ENCODE assay signal across 1 cellular context in the genomic region with DNA sequence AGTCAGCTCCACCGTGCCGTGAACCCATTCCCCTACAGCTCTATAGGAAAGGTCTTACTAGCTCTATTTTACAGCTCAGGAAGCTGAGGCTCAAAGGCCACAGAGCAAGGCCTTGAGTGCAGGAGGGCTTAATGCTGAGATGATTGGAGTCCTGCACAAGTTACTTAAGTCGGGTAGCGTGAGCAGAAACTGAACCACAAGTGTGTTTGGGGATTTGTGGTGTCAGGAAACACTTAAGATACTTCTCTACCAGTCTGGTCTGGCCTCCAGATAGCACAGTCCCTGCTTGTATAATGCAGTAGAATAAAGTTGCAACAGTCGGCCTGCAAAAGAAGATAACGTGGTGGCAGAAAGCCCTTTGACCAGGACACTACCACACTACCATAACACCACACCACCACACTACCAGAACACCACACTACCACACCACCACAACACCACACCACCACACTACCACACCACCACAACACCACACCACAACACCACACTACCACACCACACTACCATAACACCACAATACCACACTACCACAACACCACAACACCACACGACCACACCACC.
TF ChIP-seq lines count a peak whose summit lies in the region.

No MANE protein-coding gene starts in this region.

TF ChIP-seq in GM23338, 12 proteins besides CTCF, POLR2A, EP300 and RAD21 (continued from another document):
- TF ChIP-seq, protein P1, sequence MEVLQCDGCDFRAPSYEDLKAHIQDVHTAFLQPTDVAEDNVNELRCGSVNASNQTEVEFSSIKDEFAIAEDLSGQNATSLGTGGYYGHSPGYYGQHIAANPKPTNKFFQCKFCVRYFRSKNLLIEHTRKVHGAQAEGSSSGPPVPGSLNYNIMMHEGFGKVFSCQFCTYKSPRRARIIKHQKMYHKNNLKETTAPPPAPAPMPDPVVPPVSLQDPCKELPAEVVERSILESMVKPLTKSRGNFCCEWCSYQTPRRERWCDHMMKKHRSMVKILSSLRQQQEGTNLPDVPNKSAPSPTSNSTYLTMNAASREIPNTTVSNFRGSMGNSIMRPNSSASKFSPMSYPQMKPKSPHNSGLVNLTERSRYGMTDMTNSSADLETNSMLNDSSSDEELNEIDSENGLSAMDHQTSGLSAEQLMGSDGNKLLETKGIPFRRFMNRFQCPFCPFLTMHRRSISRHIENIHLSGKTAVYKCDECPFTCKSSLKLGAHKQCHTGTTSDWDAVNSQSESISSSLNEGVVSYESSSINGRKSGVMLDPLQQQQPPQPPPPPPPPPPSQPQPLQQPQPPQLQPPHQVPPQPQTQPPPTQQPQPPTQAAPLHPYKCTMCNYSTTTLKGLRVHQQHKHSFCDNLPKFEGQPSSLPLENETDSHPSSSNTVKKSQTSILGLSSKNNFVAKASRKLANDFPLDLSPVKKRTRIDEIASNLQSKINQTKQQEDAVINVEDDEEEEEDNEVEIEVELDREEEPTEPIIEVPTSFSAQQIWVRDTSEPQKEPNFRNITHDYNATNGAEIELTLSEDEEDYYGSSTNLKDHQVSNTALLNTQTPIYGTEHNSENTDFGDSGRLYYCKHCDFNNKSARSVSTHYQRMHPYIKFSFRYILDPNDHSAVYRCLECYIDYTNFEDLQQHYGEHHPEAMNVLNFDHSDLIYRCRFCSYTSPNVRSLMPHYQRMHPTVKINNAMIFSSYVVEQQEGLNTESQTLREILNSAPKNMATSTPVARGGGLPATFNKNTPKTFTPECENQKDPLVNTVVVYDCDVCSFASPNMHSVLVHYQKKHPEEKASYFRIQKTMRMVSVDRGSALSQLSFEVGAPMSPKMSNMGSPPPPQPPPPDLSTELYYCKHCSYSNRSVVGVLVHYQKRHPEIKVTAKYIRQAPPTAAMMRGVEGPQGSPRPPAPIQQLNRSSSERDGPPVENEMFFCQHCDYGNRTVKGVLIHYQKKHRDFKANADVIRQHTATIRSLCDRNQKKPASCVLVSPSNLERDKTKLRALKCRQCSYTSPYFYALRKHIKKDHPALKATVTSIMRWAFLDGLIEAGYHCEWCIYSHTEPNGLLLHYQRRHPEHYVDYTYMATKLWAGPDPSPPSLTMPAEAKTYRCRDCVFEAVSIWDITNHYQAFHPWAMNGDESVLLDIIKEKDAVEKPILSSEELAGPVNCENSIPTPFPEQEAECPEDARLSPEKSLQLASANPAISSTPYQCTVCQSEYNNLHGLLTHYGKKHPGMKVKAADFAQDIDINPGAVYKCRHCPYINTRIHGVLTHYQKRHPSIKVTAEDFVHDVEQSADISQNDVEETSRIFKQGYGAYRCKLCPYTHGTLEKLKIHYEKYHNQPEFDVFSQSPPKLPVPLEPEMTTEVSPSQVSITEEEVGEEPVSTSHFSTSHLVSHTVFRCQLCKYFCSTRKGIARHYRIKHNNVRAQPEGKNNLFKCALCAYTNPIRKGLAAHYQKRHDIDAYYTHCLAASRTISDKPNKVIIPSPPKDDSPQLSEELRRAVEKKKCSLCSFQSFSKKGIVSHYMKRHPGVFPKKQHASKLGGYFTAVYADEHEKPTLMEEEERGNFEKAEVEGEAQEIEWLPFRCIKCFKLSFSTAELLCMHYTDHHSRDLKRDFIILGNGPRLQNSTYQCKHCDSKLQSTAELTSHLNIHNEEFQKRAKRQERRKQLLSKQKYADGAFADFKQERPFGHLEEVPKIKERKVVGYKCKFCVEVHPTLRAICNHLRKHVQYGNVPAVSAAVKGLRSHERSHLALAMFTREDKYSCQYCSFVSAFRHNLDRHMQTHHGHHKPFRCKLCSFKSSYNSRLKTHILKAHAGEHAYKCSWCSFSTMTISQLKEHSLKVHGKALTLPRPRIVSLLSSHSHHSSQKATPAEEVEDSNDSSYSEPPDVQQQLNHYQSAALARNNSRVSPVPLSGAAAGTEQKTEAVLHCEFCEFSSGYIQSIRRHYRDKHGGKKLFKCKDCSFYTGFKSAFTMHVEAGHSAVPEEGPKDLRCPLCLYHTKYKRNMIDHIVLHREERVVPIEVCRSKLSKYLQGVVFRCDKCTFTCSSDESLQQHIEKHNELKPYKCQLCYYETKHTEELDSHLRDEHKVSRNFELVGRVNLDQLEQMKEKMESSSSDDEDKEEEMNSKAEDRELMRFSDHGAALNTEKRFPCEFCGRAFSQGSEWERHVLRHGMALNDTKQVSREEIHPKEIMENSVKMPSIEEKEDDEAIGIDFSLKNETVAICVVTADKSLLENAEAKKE (CRISPR knock-in tag; IDR thresholded peaks at IDR 0.05) = no peak
- TF ChIP-seq CREB1 (CRISPR knock-in tag; IDR thresholded peaks at IDR 0.05; ENCODE audit: low read depth) = no peak
- no peak for TF ChIP-seq POLR2AphosphoS5 (IDR thresholded peaks at IDR 0.05; ENCODE audit: low read depth)
- TF ChIP-seq, protein P2, sequence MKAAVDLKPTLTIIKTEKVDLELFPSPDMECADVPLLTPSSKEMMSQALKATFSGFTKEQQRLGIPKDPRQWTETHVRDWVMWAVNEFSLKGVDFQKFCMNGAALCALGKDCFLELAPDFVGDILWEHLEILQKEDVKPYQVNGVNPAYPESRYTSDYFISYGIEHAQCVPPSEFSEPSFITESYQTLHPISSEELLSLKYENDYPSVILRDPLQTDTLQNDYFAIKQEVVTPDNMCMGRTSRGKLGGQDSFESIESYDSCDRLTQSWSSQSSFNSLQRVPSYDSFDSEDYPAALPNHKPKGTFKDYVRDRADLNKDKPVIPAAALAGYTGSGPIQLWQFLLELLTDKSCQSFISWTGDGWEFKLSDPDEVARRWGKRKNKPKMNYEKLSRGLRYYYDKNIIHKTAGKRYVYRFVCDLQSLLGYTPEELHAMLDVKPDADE (IDR thresholded peaks at IDR 0.05) = no peak
- no peak for TF ChIP-seq ZNF331 (CRISPR knock-in tag; IDR thresholded peaks at IDR 0.05; ENCODE audit: low read depth)
